1 cellular context compared by ENCODE assay signal in the genomic region with DNA sequence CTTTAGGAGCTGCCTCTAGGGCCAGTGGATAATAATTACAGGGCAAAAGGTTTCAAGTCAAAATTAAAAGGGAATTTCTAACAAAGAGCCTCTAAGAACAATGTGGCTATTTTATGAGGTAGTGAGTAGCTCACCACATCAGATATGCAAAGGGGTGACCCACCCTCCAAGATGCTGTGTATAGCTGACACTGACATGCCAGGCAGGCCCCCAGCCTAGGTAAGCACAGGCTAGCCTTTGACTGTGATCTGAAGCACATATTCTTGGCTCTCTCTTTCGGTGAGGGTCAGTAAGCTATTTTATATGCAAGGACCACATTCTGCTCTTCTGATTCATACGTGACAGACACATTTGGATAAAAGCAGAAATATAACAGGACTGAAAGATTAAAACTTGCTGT.
TF ChIP-seq lines count a peak whose summit lies in the region.

No MANE protein-coding gene starts in this region.

TF ChIP-seq in SK-N-SH treated with all-trans-retinoic acid at 6 μM for 48 hours, 23 proteins besides CTCF, POLR2A, EP300 and RAD21 (continued from another document):
- TF ChIP-seq, protein P1, sequence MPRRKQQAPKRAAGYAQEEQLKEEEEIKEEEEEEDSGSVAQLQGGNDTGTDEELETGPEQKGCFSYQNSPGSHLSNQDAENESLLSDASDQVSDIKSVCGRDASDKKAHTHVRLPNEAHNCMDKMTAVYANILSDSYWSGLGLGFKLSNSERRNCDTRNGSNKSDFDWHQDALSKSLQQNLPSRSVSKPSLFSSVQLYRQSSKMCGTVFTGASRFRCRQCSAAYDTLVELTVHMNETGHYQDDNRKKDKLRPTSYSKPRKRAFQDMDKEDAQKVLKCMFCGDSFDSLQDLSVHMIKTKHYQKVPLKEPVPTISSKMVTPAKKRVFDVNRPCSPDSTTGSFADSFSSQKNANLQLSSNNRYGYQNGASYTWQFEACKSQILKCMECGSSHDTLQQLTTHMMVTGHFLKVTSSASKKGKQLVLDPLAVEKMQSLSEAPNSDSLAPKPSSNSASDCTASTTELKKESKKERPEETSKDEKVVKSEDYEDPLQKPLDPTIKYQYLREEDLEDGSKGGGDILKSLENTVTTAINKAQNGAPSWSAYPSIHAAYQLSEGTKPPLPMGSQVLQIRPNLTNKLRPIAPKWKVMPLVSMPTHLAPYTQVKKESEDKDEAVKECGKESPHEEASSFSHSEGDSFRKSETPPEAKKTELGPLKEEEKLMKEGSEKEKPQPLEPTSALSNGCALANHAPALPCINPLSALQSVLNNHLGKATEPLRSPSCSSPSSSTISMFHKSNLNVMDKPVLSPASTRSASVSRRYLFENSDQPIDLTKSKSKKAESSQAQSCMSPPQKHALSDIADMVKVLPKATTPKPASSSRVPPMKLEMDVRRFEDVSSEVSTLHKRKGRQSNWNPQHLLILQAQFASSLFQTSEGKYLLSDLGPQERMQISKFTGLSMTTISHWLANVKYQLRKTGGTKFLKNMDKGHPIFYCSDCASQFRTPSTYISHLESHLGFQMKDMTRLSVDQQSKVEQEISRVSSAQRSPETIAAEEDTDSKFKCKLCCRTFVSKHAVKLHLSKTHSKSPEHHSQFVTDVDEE (CRISPR knock-in tag; IDR thresholded peaks at IDR 0.05), result no peak
- TF ChIP-seq, protein P2, sequence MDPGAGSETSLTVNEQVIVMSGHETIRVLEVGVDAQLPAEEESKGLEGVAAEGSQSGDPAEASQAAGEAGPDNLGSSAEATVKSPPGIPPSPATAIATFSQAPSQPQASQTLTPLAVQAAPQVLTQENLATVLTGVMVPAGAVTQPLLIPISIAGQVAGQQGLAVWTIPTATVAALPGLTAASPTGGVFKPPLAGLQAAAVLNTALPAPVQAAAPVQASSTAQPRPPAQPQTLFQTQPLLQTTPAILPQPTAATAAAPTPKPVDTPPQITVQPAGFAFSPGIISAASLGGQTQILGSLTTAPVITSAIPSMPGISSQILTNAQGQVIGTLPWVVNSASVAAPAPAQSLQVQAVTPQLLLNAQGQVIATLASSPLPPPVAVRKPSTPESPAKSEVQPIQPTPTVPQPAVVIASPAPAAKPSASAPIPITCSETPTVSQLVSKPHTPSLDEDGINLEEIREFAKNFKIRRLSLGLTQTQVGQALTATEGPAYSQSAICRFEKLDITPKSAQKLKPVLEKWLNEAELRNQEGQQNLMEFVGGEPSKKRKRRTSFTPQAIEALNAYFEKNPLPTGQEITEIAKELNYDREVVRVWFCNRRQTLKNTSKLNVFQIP (CRISPR knock-in tag; IDR thresholded peaks at IDR 0.05; ENCODE audit: borderline replicate concordance, low read depth), result no peak
- TF ChIP-seq, protein P3, sequence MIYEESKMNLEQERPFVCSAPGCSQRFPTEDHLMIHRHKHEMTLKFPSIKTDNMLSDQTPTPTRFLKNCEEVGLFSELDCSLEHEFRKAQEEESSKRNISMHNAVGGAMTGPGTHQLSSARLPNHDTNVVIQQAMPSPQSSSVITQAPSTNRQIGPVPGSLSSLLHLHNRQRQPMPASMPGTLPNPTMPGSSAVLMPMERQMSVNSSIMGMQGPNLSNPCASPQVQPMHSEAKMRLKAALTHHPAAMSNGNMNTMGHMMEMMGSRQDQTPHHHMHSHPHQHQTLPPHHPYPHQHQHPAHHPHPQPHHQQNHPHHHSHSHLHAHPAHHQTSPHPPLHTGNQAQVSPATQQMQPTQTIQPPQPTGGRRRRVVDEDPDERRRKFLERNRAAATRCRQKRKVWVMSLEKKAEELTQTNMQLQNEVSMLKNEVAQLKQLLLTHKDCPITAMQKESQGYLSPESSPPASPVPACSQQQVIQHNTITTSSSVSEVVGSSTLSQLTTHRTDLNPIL (CRISPR knock-in tag; IDR thresholded peaks at IDR 0.05; ENCODE audit: low read depth), result no peak
